12 cellular contexts compared by ENCODE assay signal in genomic region chr2:10400002-10400401, GRCh38. TPM values are rescaled to one million over a fixed set of nuclear protein-coding genes. Genes with fewer than 3 reads are reported as not detected.
A peak's percentile ranks its signal among the peaks of the same experiment; 100 is the strongest.
DNase-seq lines count a peak whose midpoint lies in the region; ATAC-seq and TF ChIP-seq lines count a peak whose summit lies in the region.
"Had no signal": no experiment of that assay in that cellular context is flagged by ENCODE, and none has a peak within 500 bp of the region (broad histone marks: within the 10 kb centered on the region; RNA-seq: fewer than 3 reads in every experiment).

No MANE protein-coding gene starts in this region.

- peak overlapping the region; percentile 65 for H3K27ac Mint-ChIP-seq in activated CD8-positive, alpha-beta memory T cell treated with anti-CD3 and anti-CD28 coated beads, Interleukin-2, amount 10 ng/mL, durations not matched to agents 7 days and 5 days
- peak overlapping the region; percentile 72 for H3K27ac Mint-ChIP-seq in stimulated activated naive B cell treated with anti-CD40 and anti-IgM and Interleukin-4, amounts not matched to agents 10 μg/mL and 1 μg/mL and 100 μg/mL, for 72 hours

- no peaks in the 10 kb centered on the region for H3K27me3 Mint-ChIP-seq in activated CD8-positive, alpha-beta memory T cell treated with anti-CD3 and anti-CD28 coated beads, Interleukin-2, amount 10 ng/mL, durations not matched to agents 7 days and 5 days
- no peaks in the 10 kb centered on the region for H3K27me3 Mint-ChIP-seq in stimulated activated naive B cell treated with anti-CD40 and anti-IgM and Interleukin-4, amounts not matched to agents 10 μg/mL and 1 μg/mL and 100 μg/mL, for 72 hours

- CTCF ChIA-PET in activated CD8-positive, alpha-beta memory T cell treated with anti-CD3 and anti-CD28 coated beads, Interleukin-2, amount 10 ng/mL, durations not matched to agents 7 days and 5 days (lab: Charles Lee): interaction anchor here (1.0 kb wide), 1 partner anchor 9 kb away, joined by 4 read pairs; no protein-coding TSS in a partner anchor
- CTCF ChIA-PET in Panc1 (lab: Charles Lee): no interaction called here

- H3K4me1 Mint-ChIP-seq in activated CD8-positive, alpha-beta memory T cell treated with anti-CD3 and anti-CD28 coated beads, Interleukin-2, amount 10 ng/mL, durations not matched to agents 7 days and 5 days: peaks cover 20% of the 10 kb centered on the region
- peaks cover 45 to 62% of the 10 kb centered on the region in 2 donors for H3K4me1 Mint-ChIP-seq in stimulated activated naive B cell treated with anti-CD40 and anti-IgM and Interleukin-4, amounts not matched to agents 10 μg/mL and 1 μg/mL and 100 μg/mL, for 72 hours

- TF ChIP-seq EP300 in esophagus muscularis mucosa (IDR thresholded peaks at IDR 0.05): no peak

- H3K4me3 ChIP-seq in Panc1 (ENCODE audit: low read depth in 2 of 2, low read length in 2 of 2): no peak overlapping the region
- no peak overlapping the region for H3K4me3 ChIP-seq in esophagus muscularis mucosa
- H3K4me3 ChIP-seq: HAP-1 had no signal

- WGBS in esophagus muscularis mucosa: 89% methylated on average over 13 of the region's 14 CpGs

- DNase-seq in activated CD8-positive, alpha-beta memory T cell treated with anti-CD3 and anti-CD28 coated beads, Interleukin-2, amount 10 ng/mL, durations not matched to agents 7 days and 5 days: no peak
- DNase-seq in activated CD8-positive, alpha-beta memory T cell treated with anti-CD3 and anti-CD28 coated beads, Interleukin-2, amount 50 U/mL, for 4 hours: no peak
- DNase-seq in Panc1 (ENCODE audit: low read depth, low spot score): no peak
- DNase-seq in esophagus muscularis mucosa (ENCODE audit: extremely low spot score): no peak
- DNase-seq in stimulated activated naive B cell treated with anti-CD40 and anti-IgM and Interleukin-4, amounts not matched to agents 10 μg/mL and 1 μg/mL and 100 μg/mL, for 72 hours: no peak
- DNase-seq in NOMO-1 treated with dmso at 0.1 percent for 144 hours (lab: John Stamatoyannopoulos, UW; ENCODE audit: unreplicated experiment): no peak
- no peak for DNase-seq in COLO668 (lab: John Stamatoyannopoulos, UW; ENCODE audit: unreplicated experiment)
- DNase-seq in NCI-H2081 treated with DMSO at 0.1 percent for 48 hours (lab: John Stamatoyannopoulos, UW): no peak
- DNase-seq: activated gamma-delta T cell, NCI-H69, SHP77 treated with DMSO at 0.1 percent for 48 hours had no signal

- intact Hi-C loops in Panc1 (cut with micrococcal nuclease; ENCODE audit: unreplicated experiment) (loop anchor here (10.0 kb wide), 1 partner anchor 255 kb away; no protein-coding TSS in a partner anchor), esophagus muscularis mucosa (cut with DNase I) (no loop called here)

- H3K9me3 Mint-ChIP-seq in activated CD8-positive, alpha-beta memory T cell treated with anti-CD3 and anti-CD28 coated beads, Interleukin-2, amount 10 ng/mL, durations not matched to agents 7 days and 5 days (ENCODE audit: low read depth): no peaks in the 10 kb centered on the region
- no peaks in the 10 kb centered on the region for H3K9me3 Mint-ChIP-seq in stimulated activated naive B cell treated with anti-CD40 and anti-IgM and Interleukin-4, amounts not matched to agents 10 μg/mL and 1 μg/mL and 100 μg/mL, for 72 hours

- ATAC-seq in activated CD8-positive, alpha-beta memory T cell treated with anti-CD3 and anti-CD28 coated beads, Interleukin-2, amount 10 ng/mL, durations not matched to agents 7 days and 5 days: no peak
- ATAC-seq in Panc1: no peak
- ATAC-seq in stimulated activated naive B cell treated with anti-CD40 and anti-IgM and Interleukin-4, amounts not matched to agents 10 μg/mL and 1 μg/mL and 100 μg/mL, for 72 hours (replicated peaks): peak in 1 of 2 donors; percentile 10

- H3K4me1 ChIP-seq in Panc1 (ENCODE audit: control insufficient read depth, insufficient read depth, low read length): peaks cover 62% of the 10 kb centered on the region
- H3K4me1 ChIP-seq in esophagus muscularis mucosa: peaks cover 34 to 61% (median 46%) of the 10 kb centered on the region in 4 donors
- H3K4me1 ChIP-seq: HAP-1 had no signal

- H3K27ac ChIP-seq in Panc1 (ENCODE audit: low read length) (peak overlapping the region; percentile 99), esophagus muscularis mucosa (replicated peaks in 1 of 4) (peak overlapping the region; percentile 25 to 63 (median 52))

- POLR2A ChIA-PET in Panc1 (lab: Charles Lee): no interaction called here

- TF ChIP-seq CTCF in Panc1 (IDR thresholded peaks at IDR 0.05): no peak
- TF ChIP-seq CTCF in esophagus muscularis mucosa (IDR thresholded peaks at IDR 0.05): no peak

- H3K36me3 Mint-ChIP-seq in activated CD8-positive, alpha-beta memory T cell treated with anti-CD3 and anti-CD28 coated beads, Interleukin-2, amount 10 ng/mL, durations not matched to agents 7 days and 5 days: peaks cover 14% of the 10 kb centered on the region
- peaks cover 28 to 32% of the 10 kb centered on the region in 2 donors for H3K36me3 Mint-ChIP-seq in stimulated activated naive B cell treated with anti-CD40 and anti-IgM and Interleukin-4, amounts not matched to agents 10 μg/mL and 1 μg/mL and 100 μg/mL, for 72 hours

- H3K4me3 Mint-ChIP-seq in activated CD8-positive, alpha-beta memory T cell treated with anti-CD3 and anti-CD28 coated beads, Interleukin-2, amount 10 ng/mL, durations not matched to agents 7 days and 5 days: no peak overlapping the region
- no peak overlapping the region for H3K4me3 Mint-ChIP-seq in stimulated activated naive B cell treated with anti-CD40 and anti-IgM and Interleukin-4, amounts not matched to agents 10 μg/mL and 1 μg/mL and 100 μg/mL, for 72 hours

- TF ChIP-seq POLR2A in esophagus muscularis mucosa (IDR thresholded peaks at IDR 0.05; ENCODE audit: low read depth): no peak

- H3K9me3 ChIP-seq in Panc1 (ENCODE audit: control insufficient read depth, insufficient read depth, low read depth, low read length): no peaks in the 10 kb centered on the region
- H3K9me3 ChIP-seq in esophagus muscularis mucosa: no peaks in the 10 kb centered on the region
- H3K9me3 ChIP-seq: HAP-1 had no signal

- BruUV-seq in Panc1 (replicated peaks; lab: Mats Ljungman, UMichigan): no TSS peak

- H3K36me3 ChIP-seq in Panc1 (ENCODE audit: control insufficient read depth, insufficient read depth, low read length): 0 out of 2 replicates have a peak, but pooled peaks cover 3% of the 10 kb centered on the region
- H3K36me3 ChIP-seq in esophagus muscularis mucosa: no peaks in the 10 kb centered on the region
- H3K36me3 ChIP-seq: HAP-1 had no signal

- in situ Hi-C loops in Panc1 (cut with HindIII; ENCODE audit: low pct_unique_long_range_greater_than_20kb, low sequenced_read_pairs): no loop called here

- H3K27me3 ChIP-seq in Panc1 (ENCODE audit: control insufficient read depth, insufficient read depth, low read length): no peaks in the 10 kb centered on the region
- H3K27me3 ChIP-seq in esophagus muscularis mucosa: no peaks in the 10 kb centered on the region

RNA-seq across cellular contexts. Expression of gene ODC1, which starts 48.1 kb away (rescaled TPM):
- 10 to 100 TPM; 64.8 to 80.3 TPM for total RNA-seq in activated CD8-positive, alpha-beta memory T cell treated with anti-CD3 and anti-CD28 coated beads, Interleukin-2, amount 10 ng/mL, durations not matched to agents 7 days and 5 days
- total RNA-seq in Panc1 (2021; ENCODE audit: unreplicated experiment) (159 TPM), esophagus muscularis mucosa (100 to 1,000 TPM; 105 to 142 (median 121) TPM)
- polyA plus RNA-seq in Panc1 (2012; ENCODE audit: insufficient read length): 135 TPM
